In genomic region chr1:180916771-180917170, GRCh38 we compare ENCODE assay signal across 19 cellular contexts.
"Had no signal": no experiment of that assay in that cellular context is flagged by ENCODE, and none has a peak within 500 bp of the region (broad histone marks: within the 10 kb centered on the region; RNA-seq: fewer than 3 reads in every experiment).

No MANE protein-coding gene starts in this region.

- H3K36me3 ChIP-seq: neural progenitor cell, spleen, transverse colon had no signal

- H3K27ac Mint-ChIP-seq: naive thymus-derived CD8-positive, alpha-beta T cell; neural progenitor cell; stimulated activated naive B cell treated with anti-CD40 and anti-IgM and Interleukin-4, amounts not matched to agents 10 μg/mL and 1 μg/mL and 100 μg/mL, for 72 hours; stimulated activated naive CD8-positive, alpha-beta T cell treated with anti-CD3 and anti-CD28 coated beads, Interleukin-15, amount 100 ng/mL, for 72 hours had no signal

- H3K9ac ChIP-seq: neural progenitor cell had no signal

- H2AFZ ChIP-seq: neural progenitor cell had no signal

- DNase-seq: effector CD4-positive, alpha-beta T cell; hippocampal formation; kidney glomerular epithelial cell; occipital lobe; psoas muscle; retina; spleen; stimulated activated CD4-positive, alpha-beta T cell treated with anti-CD3 and anti-CD28 coated beads, Interleukin-15, amount 100 ng/mL, for 24 hours; stimulated activated CD4-positive, alpha-beta T cell treated with anti-CD3 and anti-CD28 coated beads, Interleukin-1b, Interleukin-23, amount 100 ng/mL, for 48 hours; stimulated activated CD4-positive, alpha-beta T cell treated with anti-CD3 and anti-CD28 coated beads, Interleukin-4, amount 100 ng/mL, for 24 hours; stimulated activated naive B cell treated with anti-CD40 and anti-IgM and Interleukin-4, amounts not matched to agents 10 μg/mL and 1 μg/mL and 100 μg/mL, for 72 hours; stimulated activated naive CD8-positive, alpha-beta T cell treated with anti-CD3 and anti-CD28 coated beads, Interleukin-15, amount 100 ng/mL, for 72 hours; testis; transverse colon had no signal

- H3K4me3 ChIP-seq: coronary artery, heart left ventricle, neural progenitor cell, psoas muscle, spleen, testis, transverse colon had no signal

- ATAC-seq: naive thymus-derived CD8-positive, alpha-beta T cell; psoas muscle; stimulated activated naive B cell treated with anti-CD40 and anti-IgM and Interleukin-4, amounts not matched to agents 10 μg/mL and 1 μg/mL and 100 μg/mL, for 72 hours; stimulated activated naive CD8-positive, alpha-beta T cell treated with anti-CD3 and anti-CD28 coated beads, Interleukin-15, amount 100 ng/mL, for 72 hours had no signal

- H3K4me1 ChIP-seq: psoas muscle, testis had no signal

- FAIRE-seq: frontal cortex had no signal

- H3K4me2 ChIP-seq: neural progenitor cell had no signal

- H3K27me3 ChIP-seq: testis had no signal

- H3K27ac ChIP-seq: coronary artery, heart left ventricle, neural progenitor cell, psoas muscle, spleen, testis, transverse colon had no signal

- H3K4me3 Mint-ChIP-seq: naive thymus-derived CD8-positive, alpha-beta T cell; neural progenitor cell; stimulated activated naive B cell treated with anti-CD40 and anti-IgM and Interleukin-4, amounts not matched to agents 10 μg/mL and 1 μg/mL and 100 μg/mL, for 72 hours; stimulated activated naive CD8-positive, alpha-beta T cell treated with anti-CD3 and anti-CD28 coated beads, Interleukin-15, amount 100 ng/mL, for 72 hours had no signal

- H3K36me3 Mint-ChIP-seq: neural progenitor cell had no signal

- H3K9me3 ChIP-seq: heart left ventricle, psoas muscle, spleen, testis, transverse colon had no signal

- H3K9me3 Mint-ChIP-seq: naive thymus-derived CD8-positive, alpha-beta T cell; neural progenitor cell; stimulated activated naive B cell treated with anti-CD40 and anti-IgM and Interleukin-4, amounts not matched to agents 10 μg/mL and 1 μg/mL and 100 μg/mL, for 72 hours; stimulated activated naive CD8-positive, alpha-beta T cell treated with anti-CD3 and anti-CD28 coated beads, Interleukin-15, amount 100 ng/mL, for 72 hours had no signal
